In genomic region chr10:20855398-20856038, GRCh38 we compare ENCODE assay signal across 1 cellular context.
TF ChIP-seq lines count a peak whose summit lies in the region.

No MANE protein-coding gene starts in this region.

TF ChIP-seq in HepG2, 621 proteins besides CTCF, POLR2A, EP300 and RAD21:
- TF ChIP-seq STAG1 (CRISPR knock-in tag; IDR thresholded peaks at IDR 0.05) (peak; percentile 72), GTF2F1 (IDR thresholded peaks at IDR 0.05; ENCODE audit: low read length) (no peak)
